9 cellular contexts compared by ENCODE assay signal in the genomic region with DNA sequence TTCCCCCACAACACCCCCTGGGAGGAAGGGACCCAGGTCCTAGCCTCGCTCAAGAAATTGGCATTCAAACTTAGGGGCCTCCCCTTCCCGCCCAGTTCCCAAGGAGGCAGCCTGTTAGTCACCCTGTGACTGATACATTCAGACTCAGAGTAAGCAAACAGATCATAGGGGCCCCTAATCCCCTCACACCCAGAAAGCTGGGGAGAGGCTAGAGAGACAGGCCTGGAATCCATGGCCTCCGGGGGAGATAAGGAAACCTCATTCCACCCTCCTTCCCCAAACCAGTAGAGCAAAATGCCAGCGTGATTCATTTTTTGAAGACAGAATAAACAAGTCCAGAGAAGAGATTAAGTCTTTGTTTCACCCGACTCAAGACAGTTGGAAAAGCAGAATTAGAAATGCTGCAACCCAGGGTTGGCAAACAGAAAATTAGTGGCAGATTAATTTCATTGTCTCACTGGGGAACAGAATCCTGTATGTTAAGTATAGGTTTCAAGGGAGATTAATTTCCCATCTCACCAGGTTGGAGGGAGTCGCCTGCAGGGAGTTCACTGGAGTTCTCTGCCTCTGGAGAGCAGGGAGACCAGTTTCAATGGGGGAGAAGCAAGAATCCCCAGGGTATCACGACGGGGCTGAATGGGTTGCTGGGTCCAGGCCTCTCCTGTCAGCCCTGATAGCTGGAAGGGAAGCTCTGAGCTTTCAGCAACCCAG.
DNase-seq lines count a peak whose midpoint lies in the region; ATAC-seq and TF ChIP-seq lines count a peak whose summit lies in the region.
"Had no signal": no experiment of that assay in that cellular context is flagged by ENCODE, and none has a peak within 500 bp of the region (broad histone marks: within the 10 kb centered on the region; RNA-seq: fewer than 3 reads in every experiment).

No MANE protein-coding gene starts in this region.

- H3K9me3 ChIP-seq in CD4-positive, alpha-beta memory T cell (ENCODE audit: control insufficient read depth in 1 of 2, low read length in 2 of 2), result no peaks in the 10 kb centered on the region

- POLR2A ChIA-PET in CD4-positive, alpha-beta memory T cell (lab: Charles Lee; ENCODE audit: partially characterized antibody), result interaction anchor here (1.7 kb wide), 1 partner anchor 10 kb away, joined by 7 read pairs; no protein-coding TSS in a partner anchor

- H3K4me1 ChIP-seq in CD4-positive, alpha-beta memory T cell (ENCODE audit: insufficient read depth, low read length), result peaks cover 61% of the 10 kb centered on the region

- H3K36me3 ChIP-seq in CD4-positive, alpha-beta memory T cell (ENCODE audit: insufficient read depth, low read length), result no peaks in the 10 kb centered on the region

- H3K27ac ChIP-seq in CD4-positive, alpha-beta memory T cell (ENCODE audit: low read depth, low read length), result no peak overlapping the region

- H3K36me3 Mint-ChIP-seq in neural crest cell (ENCODE audit: low read depth), result no peaks in the 10 kb centered on the region
- H3K36me3 Mint-ChIP-seq in CD4-positive, alpha-beta memory T cell, result no peaks in the 10 kb centered on the region

- peak overlapping the region; percentile 23 for H3K27ac Mint-ChIP-seq in neural crest cell (ENCODE audit: unreplicated experiment)
- H3K27ac Mint-ChIP-seq in CD4-positive, alpha-beta memory T cell, result peak overlapping the region in 2 of 7 donors; percentile 6 to 55

- no peak for TF ChIP-seq CTCF in neural crest cell (conservative IDR thresholded peaks at IDR 0.05)

- H3K9me3 Mint-ChIP-seq in neural crest cell, result no peaks in the 10 kb centered on the region
- H3K9me3 Mint-ChIP-seq in CD4-positive, alpha-beta memory T cell, result no peaks in the 10 kb centered on the region

- CTCF ChIA-PET in CD4-positive, alpha-beta memory T cell (lab: Charles Lee; ENCODE audit: partially characterized antibody), result interaction anchor here (2.5 kb wide), 1 partner anchor 11 kb away, joined by 10 read pairs; no protein-coding TSS in a partner anchor

- no peak for ATAC-seq in HG03571 (IDR thresholded peaks at IDR 0.05; ENCODE audit: unreplicated experiment)

- peaks cover 24% of the 10 kb centered on the region for H3K4me1 Mint-ChIP-seq in neural crest cell
- H3K4me1 Mint-ChIP-seq in CD4-positive, alpha-beta memory T cell, result peaks cover 52 to 75% (median 63%) of the 10 kb centered on the region in 4 donors

- no peak overlapping the region for H3K4me3 ChIP-seq in CD4-positive, alpha-beta memory T cell (ENCODE audit: low read length in 2 of 2)

- DNase-seq in ELF-1 (ENCODE audit: low read depth, low spot score), result peak; percentile 84
- peak; percentile 39 for DNase-seq in KBM-7
- DNase-seq in amniotic stem cell (lab: John Stamatoyannopoulos, UW), result peak; percentile 95
- no peak for DNase-seq in neural crest cell (ENCODE audit: low read depth, low spot score)
- DNase-seq in globus pallidus (ENCODE audit: low spot score), result no peak
- no peak for DNase-seq in amygdala (lab: John Stamatoyannopoulos, UW)
- DNase-seq in CD4-positive, alpha-beta memory T cell, result no peak
- DNase-seq: activated effector memory CD4-positive, alpha-beta T cell treated with Interleukin-2 at 50 U/mL for 16 hours had no signal

- H3K4me3 Mint-ChIP-seq in neural crest cell, result no peak overlapping the region
- peak overlapping the region in 1 of 8 donors; percentile 37 for H3K4me3 Mint-ChIP-seq in CD4-positive, alpha-beta memory T cell

- H3K27me3 Mint-ChIP-seq in neural crest cell (ENCODE audit: low read depth), result no peaks in the 10 kb centered on the region
- H3K27me3 Mint-ChIP-seq in CD4-positive, alpha-beta memory T cell, result no peaks in the 10 kb centered on the region

- intact Hi-C loops in CD4-positive, alpha-beta memory T cell (cut with micrococcal nuclease), result no loop called here

- in situ Hi-C loops in KBM-7 (cut with MboI; ENCODE audit: low pct_unique_long_range_greater_than_20kb, low sequenced_read_pairs), result no loop called here

- H3K27me3 ChIP-seq in CD4-positive, alpha-beta memory T cell (ENCODE audit: insufficient read depth, low read length), result no peaks in the 10 kb centered on the region

Comparison
In these comparisons a context has a peak if more than half of its experiments do, and no peak if none do; other contexts are left out.
1. DNase-seq: peak in ELF-1 (single experiment), KBM-7 (single experiment) and amniotic stem cell (single experiment); none in neural crest cell (single experiment), globus pallidus (single experiment), amygdala (0 of 56) and CD4-positive, alpha-beta memory T cell (0 of 5).